ENCODE assay signal across 12 cellular contexts in the genomic region with DNA sequence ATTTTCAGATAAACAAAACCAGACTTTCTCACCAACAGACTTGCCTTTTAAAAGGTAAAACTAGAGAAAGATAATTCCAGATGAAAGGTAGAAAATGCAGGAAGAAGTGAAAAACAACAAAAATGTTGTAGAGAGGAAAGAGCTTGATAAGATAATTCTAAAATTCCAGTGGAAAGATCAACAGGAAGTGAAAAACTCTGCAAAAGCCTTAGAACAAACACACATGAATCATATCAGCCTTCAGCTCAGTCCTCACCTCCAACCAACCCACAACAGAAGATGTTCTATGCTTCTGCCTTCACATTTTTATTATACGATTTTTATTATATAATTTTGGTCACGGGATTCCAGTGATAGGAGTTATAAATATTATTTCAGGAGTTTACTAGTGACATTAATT. TPM values are rescaled to one million over a fixed set of nuclear protein-coding genes. Genes with fewer than 3 reads are reported as not detected.
DNase-seq lines count a peak whose midpoint lies in the region; ATAC-seq and TF ChIP-seq lines count a peak whose summit lies in the region.
"Had no signal": no experiment of that assay in that cellular context is flagged by ENCODE, and none has a peak within 500 bp of the region (broad histone marks: within the 10 kb centered on the region; RNA-seq: fewer than 3 reads in every experiment).

No MANE protein-coding gene starts in this region.

- peaks cover 25% of the 10 kb centered on the region for H3K4me1 Mint-ChIP-seq in activated CD4-positive, alpha-beta T cell treated with anti-CD3 and anti-CD28 coated beads for 36 hours
- peaks cover 15% of the 10 kb centered on the region for H3K4me1 Mint-ChIP-seq in endodermal cell

- H3K4me3 Mint-ChIP-seq in activated CD4-positive, alpha-beta T cell treated with anti-CD3 and anti-CD28 coated beads for 36 hours: no peak overlapping the region
- H3K4me3 Mint-ChIP-seq in endodermal cell: peak overlapping the region; percentile 8

- H3K9ac ChIP-seq in endodermal cell (ENCODE audit: extremely low read depth, low read length, poor library complexity, severe bottlenecking) (peak overlapping the region; percentile 22), skeletal muscle satellite cell (ENCODE audit: low read depth, low read length) (peak overlapping the region; percentile 80), neuronal stem cell (ENCODE audit: low read depth, low read length, poor library complexity) (no peak overlapping the region)

- H2AK5ac ChIP-seq in neuronal stem cell (ENCODE audit: low read depth, low read length): no peak overlapping the region

- no peak overlapping the region for H3K4ac ChIP-seq in neuronal stem cell (ENCODE audit: low read length)

- H3K27me3 Mint-ChIP-seq in activated CD4-positive, alpha-beta T cell treated with anti-CD3 and anti-CD28 coated beads for 36 hours: no peaks in the 10 kb centered on the region
- H3K27me3 Mint-ChIP-seq in endodermal cell (ENCODE audit: insufficient read depth): no peaks in the 10 kb centered on the region

- peaks cover 17% of the 10 kb centered on the region for H3K9me3 ChIP-seq in endodermal cell (ENCODE audit: control insufficient read depth, low read length)
- peaks cover 11% of the 10 kb centered on the region for H3K9me3 ChIP-seq in skeletal muscle satellite cell (replicated peaks; ENCODE audit: low read length)
- peaks cover 5 to 9% of the 10 kb centered on the region in 2 donors for H3K9me3 ChIP-seq in neuronal stem cell (replicated peaks in 1 of 2; ENCODE audit: control insufficient read depth in 2 of 2, insufficient read depth in 1 of 2, low read depth in 1 of 2, low read length in 2 of 2)

- H3K36me3 ChIP-seq in endodermal cell (ENCODE audit: control insufficient read depth, insufficient read depth, low read length) (no peaks in the 10 kb centered on the region), skeletal muscle satellite cell (ENCODE audit: insufficient read depth, low read length) (no peaks in the 10 kb centered on the region), neuronal stem cell (replicated peaks in 1 of 2; ENCODE audit: control insufficient read depth in 2 of 2, insufficient read depth in 2 of 2, low read length in 2 of 2) (no peaks in the 10 kb centered on the region)

- no peak overlapping the region for H2BK5ac ChIP-seq in neuronal stem cell (ENCODE audit: low read length)

- no peaks in the 10 kb centered on the region for H3K79me1 ChIP-seq in neuronal stem cell (ENCODE audit: low read depth, low read length)

- no peak overlapping the region for H3K14ac ChIP-seq in neuronal stem cell (ENCODE audit: low read length)

- CTCF ChIA-PET in activated CD4-positive, alpha-beta T cell treated with anti-CD3 and anti-CD28 coated beads for 36 hours (lab: Charles Lee): interaction anchor here (1.4 to 1.8 kb wide), 3 partner anchors 9 to 75 kb away, joined by 3 to 6 read pairs (median 5); no protein-coding TSS in a partner anchor
- CTCF ChIA-PET in RWPE1 (lab: Yijun Ruan, JAX): interaction anchor here (1.0 kb wide), 1 partner anchor 78 kb away, joined by 6 read pairs; no protein-coding TSS in a partner anchor

- H3K4me3 ChIP-seq in endodermal cell (ENCODE audit: low read length) (peak overlapping the region; percentile 67), skeletal muscle satellite cell (ENCODE audit: low read length) (no peak overlapping the region), neuronal stem cell (ENCODE audit: low read length in 2 of 2) (no peak overlapping the region)

- no peaks in the 10 kb centered on the region for H3K36me3 Mint-ChIP-seq in activated CD4-positive, alpha-beta T cell treated with anti-CD3 and anti-CD28 coated beads for 36 hours (ENCODE audit: low read depth)
- no peaks in the 10 kb centered on the region for H3K36me3 Mint-ChIP-seq in endodermal cell (ENCODE audit: low read depth)

- H3K27me3 ChIP-seq in endodermal cell (ENCODE audit: control insufficient read depth, insufficient read depth, low read length, poor library complexity, severe bottlenecking) (no peaks in the 10 kb centered on the region), skeletal muscle satellite cell (ENCODE audit: control insufficient read depth, insufficient read depth, low read length) (no peaks in the 10 kb centered on the region), neuronal stem cell (ENCODE audit: control insufficient read depth in 3 of 3, insufficient read depth in 3 of 3, low read depth in 1 of 3, low read length in 3 of 3) (no peaks in the 10 kb centered on the region)

- peak overlapping the region; percentile 58; the same call in 1 of the 2 replicates for H3K27ac ChIP-seq in RWPE1
- no peak overlapping the region for H3K27ac ChIP-seq in endodermal cell (ENCODE audit: low read depth, low read length)
- H3K27ac ChIP-seq in neuronal stem cell (replicated peaks; ENCODE audit: low read length): no peak overlapping the region

- H2BK120ac ChIP-seq in neuronal stem cell (ENCODE audit: low read depth, low read length): no peak overlapping the region

- no peak overlapping the region for H3K27ac Mint-ChIP-seq in activated CD4-positive, alpha-beta T cell treated with anti-CD3 and anti-CD28 coated beads for 36 hours
- peak overlapping the region; percentile 45 for H3K27ac Mint-ChIP-seq in endodermal cell

- no peak overlapping the region for H4K91ac ChIP-seq in neuronal stem cell (ENCODE audit: low read depth, low read length, poor library complexity)

- H3K23ac ChIP-seq in neuronal stem cell (ENCODE audit: low read depth, low read length, poor library complexity): no peak overlapping the region

- H3K4me2 ChIP-seq in skeletal muscle satellite cell (ENCODE audit: low read length): peak overlapping the region; percentile 40
- H3K4me2 ChIP-seq in neuronal stem cell (ENCODE audit: insufficient read depth, low read length, poor library complexity, severe bottlenecking): no peak overlapping the region

- H3K18ac ChIP-seq in neuronal stem cell (ENCODE audit: low read length): no peak overlapping the region

- ATAC-seq in activated CD4-positive, alpha-beta T cell treated with anti-CD3 and anti-CD28 coated beads for 36 hours: peak; percentile 65
- no peak for ATAC-seq in HG03342 (IDR thresholded peaks at IDR 0.05; ENCODE audit: unreplicated experiment)

- intact Hi-C loops in activated CD4-positive, alpha-beta T cell treated with anti-CD3 and anti-CD28 coated beads for 36 hours (cut with DNase I, micrococcal nuclease): no loop called here

- no peak overlapping the region for H2BK12ac ChIP-seq in neuronal stem cell (ENCODE audit: low read length)

- H3K9me3 Mint-ChIP-seq in activated CD4-positive, alpha-beta T cell treated with anti-CD3 and anti-CD28 coated beads for 36 hours (ENCODE audit: low read depth): peaks cover 7% of the 10 kb centered on the region
- peaks cover 3% of the 10 kb centered on the region for H3K9me3 Mint-ChIP-seq in endodermal cell

- H2AFZ ChIP-seq in neuronal stem cell (ENCODE audit: low read length): no peak overlapping the region

- H2BK15ac ChIP-seq in neuronal stem cell (ENCODE audit: low read length): no peak overlapping the region

- no CpG with 5 or more reads among the region's 2 CpGs for WGBS in endodermal cell (ENCODE audit: insufficient coverage in 1 of 2, insufficient read length in 1 of 2), 2 experiments
- no CpG with 5 or more reads among the region's 2 CpGs for WGBS in neuronal stem cell (ENCODE audit: extremely low coverage in 2 of 2, insufficient read length in 2 of 2, insufficient replicate concordance in 1 of 2), 2 donors

- DNase-seq in activated CD4-positive, alpha-beta T cell treated with anti-CD3 and anti-CD28 coated beads for 36 hours: no peak
- DNase-seq in activated CD4-positive, alpha-beta T cell treated with anti-CD3 and anti-CD28 coated beads for 4 hours: no peak
- DNase-seq in RWPE1 (ENCODE audit: low spot score) (no peak), endodermal cell (no peak), neuronal stem cell (ENCODE audit: low spot score) (no peak), nucleus accumbens (lab: John Stamatoyannopoulos, UW) (no peak)
- DNase-seq: NCI-H1694 treated with DMSO at 0.1 percent for 48 hours; stimulated activated CD4-positive, alpha-beta T cell treated with anti-CD3 and anti-CD28 coated beads, Interleukin-4, amount 100 ng/mL, for 4 hours; substantia nigra; T1000 had no signal

- H3K4me1 ChIP-seq in endodermal cell (ENCODE audit: control insufficient read depth, insufficient read depth, low read length) (peaks cover 3% of the 10 kb centered on the region), skeletal muscle satellite cell (ENCODE audit: control insufficient read depth, insufficient read depth, low read length) (peaks cover 35% of the 10 kb centered on the region), neuronal stem cell (ENCODE audit: control insufficient read depth in 2 of 2, insufficient read depth in 1 of 2, low read depth in 1 of 2, low read length in 2 of 2) (no peaks in the 10 kb centered on the region)

- no peak overlapping the region for H4K8ac ChIP-seq in neuronal stem cell (ENCODE audit: low read depth, low read length)

- TF ChIP-seq CTCF in RWPE1 (conservative IDR thresholded peaks at IDR 0.05; ENCODE audit: low read depth): no peak
- no peak for TF ChIP-seq CTCF in endodermal cell (conservative IDR thresholded peaks at IDR 0.05)

- POLR2A ChIA-PET in activated CD4-positive, alpha-beta T cell treated with anti-CD3 and anti-CD28 coated beads for 36 hours (lab: Charles Lee): interaction anchor here (0.7 kb wide), 1 partner anchor 78 kb away, joined by 3 read pairs; no protein-coding TSS in a partner anchor
- POLR2A ChIA-PET in RWPE1 (lab: Yijun Ruan, JAX; ENCODE audit: low non-redundant PET): no interaction called here

RNA-seq across cellular contexts. Expression of a gene that starts 57.8 kb away (rescaled TPM):
- total RNA-seq in activated CD4-positive, alpha-beta T cell treated with anti-CD3 and anti-CD28 coated beads for 36 hours: 10 to 100 TPM; 57.7 to 71.2 TPM
- total RNA-seq in endodermal cell: 10 to 100 TPM; 16.5 to 23.6 TPM
- polyA plus RNA-seq in endodermal cell (2013, experiment 1 of 2): 9.0 TPM
- polyA plus RNA-seq in endodermal cell (2013, experiment 2 of 2): 10.2 TPM
- 47.4 and 61.6 TPM in 2 replicates for total RNA-seq in skeletal muscle satellite cell (2012; rRNA removed)
- 3.0 TPM for polyA plus RNA-seq in neuronal stem cell (2013, experiment 1 of 2)
- 2.3 TPM for polyA plus RNA-seq in neuronal stem cell (2013, experiment 2 of 2)
